In genomic region chr6:144897441-144897921, GRCh38 we compare ENCODE assay signal across 13 cellular contexts.
DNase-seq lines count a peak whose midpoint lies in the region; ATAC-seq and TF ChIP-seq lines count a peak whose summit lies in the region.
"Had no signal": no experiment of that assay in that cellular context is flagged by ENCODE, and none has a peak within 500 bp of the region (broad histone marks: within the 10 kb centered on the region; RNA-seq: fewer than 3 reads in every experiment).

No MANE protein-coding gene starts in this region.

- H3K4me3 ChIP-seq in A673 (ENCODE audit: low read depth, low read length, poor library complexity, severe bottlenecking) = no peak overlapping the region
- H3K4me3 ChIP-seq: esophagus muscularis mucosa, skin epidermis had no signal

- peaks cover 14% of the 10 kb centered on the region for H3K9me3 Mint-ChIP-seq in HFFc6
- peaks cover 5% of the 10 kb centered on the region for H3K9me3 Mint-ChIP-seq in activated T-helper 17 cell treated with anti-CD3 and anti-CD28 coated beads, Interleukin-2, amount 50 U/mL, for 72 hours

- POLR2A ChIA-PET in A673 (lab: Charles Lee; ENCODE audit: low non-redundant PET) = no interaction called here

- no peak overlapping the region for H3K27ac ChIP-seq in A673 (ENCODE audit: low read depth, low read length, poor library complexity, severe bottlenecking)
- H3K27ac ChIP-seq: esophagus muscularis mucosa had no signal

- H3K36me3 Mint-ChIP-seq in HFFc6 (ENCODE audit: low read depth) = peaks cover 12% of the 10 kb centered on the region
- no peaks in the 10 kb centered on the region for H3K36me3 Mint-ChIP-seq in activated T-helper 17 cell treated with anti-CD3 and anti-CD28 coated beads, Interleukin-2, amount 50 U/mL, for 72 hours (ENCODE audit: low read depth)

- H3K9me3 ChIP-seq in A673 (ENCODE audit: low read depth, low read length, poor library complexity, severe bottlenecking) = peaks cover 5% of the 10 kb centered on the region

- BruUV-seq in A673 (replicated peaks; lab: Mats Ljungman, UMichigan) = no TSS peak

- CTCF ChIA-PET in A673 (lab: Charles Lee) = no interaction called here

- peak; percentile 66 for ATAC-seq in activated T-helper 17 cell treated with anti-CD3 and anti-CD28 coated beads, Interleukin-2, amount 50 U/mL, for 72 hours (replicated peaks)
- ATAC-seq in HG02981 (IDR thresholded peaks at IDR 0.05; ENCODE audit: unreplicated experiment) (no peak), HG03159 (IDR thresholded peaks at IDR 0.05; ENCODE audit: unreplicated experiment) (no peak), HG03442 (IDR thresholded peaks at IDR 0.05; ENCODE audit: unreplicated experiment) (no peak)

- peak overlapping the region; percentile 84 for H3K27ac Mint-ChIP-seq in HFFc6
- no peak overlapping the region for H3K27ac Mint-ChIP-seq in activated T-helper 17 cell treated with anti-CD3 and anti-CD28 coated beads, Interleukin-2, amount 50 U/mL, for 72 hours
- H3K27ac Mint-ChIP-seq: activated naive CD8-positive, alpha-beta T cell had no signal

- H3K4me1 ChIP-seq in A673 (ENCODE audit: insufficient read depth, low read length, poor library complexity, severe bottlenecking) = no peaks in the 10 kb centered on the region

- H3K27me3 ChIP-seq in A673 (replicated peaks; ENCODE audit: insufficient read depth, low read depth, low read length, poor library complexity) = no peaks in the 10 kb centered on the region
- H3K27me3 ChIP-seq: esophagus muscularis mucosa had no signal

- no peaks in the 10 kb centered on the region for H3K36me3 ChIP-seq in A673 (ENCODE audit: insufficient read depth, low read length, poor library complexity, severe bottlenecking)
- H3K36me3 ChIP-seq: esophagus muscularis mucosa had no signal

- DNase-seq in A673 (ENCODE audit: low spot score) (peak; percentile 60), HFFc6 (peak; percentile 89), glomerular endothelial cell (ENCODE audit: extremely low read depth, low read depth, low spot score) (peak; percentile 39), NCI-H2171 treated with DMSO at 0.1 percent for 48 hours (lab: John Stamatoyannopoulos, UW) (no peak)
- DNase-seq: activated CD4-positive, CD25-positive, alpha-beta regulatory T cell treated with anti-CD3 and anti-CD28 coated beads, Interleukin-2, amount 50 U/mL, for 72 hours; C1 segment of cervical spinal cord had no signal

- intact Hi-C loops in A673 (cut with micrococcal nuclease; ENCODE audit: unreplicated experiment) = no loop called here

- peak overlapping the region; percentile 64 for H3K4me3 Mint-ChIP-seq in HFFc6
- no peak overlapping the region for H3K4me3 Mint-ChIP-seq in activated T-helper 17 cell treated with anti-CD3 and anti-CD28 coated beads, Interleukin-2, amount 50 U/mL, for 72 hours
- H3K4me3 Mint-ChIP-seq: activated naive CD8-positive, alpha-beta T cell had no signal

- H3K27me3 Mint-ChIP-seq in HFFc6 (ENCODE audit: insufficient read depth) = no peaks in the 10 kb centered on the region; the same call in 1 of the 2 replicates
- H3K27me3 Mint-ChIP-seq in activated T-helper 17 cell treated with anti-CD3 and anti-CD28 coated beads, Interleukin-2, amount 50 U/mL, for 72 hours = peaks cover under 1% of the 10 kb centered on the region

- H3K4me1 Mint-ChIP-seq in HFFc6 (ENCODE audit: low read depth) = peaks cover 63% of the 10 kb centered on the region
- no peaks in the 10 kb centered on the region for H3K4me1 Mint-ChIP-seq in activated T-helper 17 cell treated with anti-CD3 and anti-CD28 coated beads, Interleukin-2, amount 50 U/mL, for 72 hours

- TF ChIP-seq CTCF in A673 (conservative IDR thresholded peaks at IDR 0.05; ENCODE audit: low read depth, low read length) (no peak), HFFc6 (IDR thresholded peaks at IDR 0.05) (no peak)
